ENCODE assay signal across 18 cellular contexts in genomic region chr1:15173863-15174614, GRCh38. TPM values are rescaled to one million over a fixed set of nuclear protein-coding genes. Genes with fewer than 3 reads are reported as not detected.
DNase-seq lines count a peak whose midpoint lies in the region; ATAC-seq, FAIRE-seq and TF ChIP-seq lines count a peak whose summit lies in the region.
"Had no signal": no experiment of that assay in that cellular context is flagged by ENCODE, and none has a peak within 500 bp of the region (broad histone marks: within the 10 kb centered on the region; RNA-seq: fewer than 3 reads in every experiment).

No MANE protein-coding gene starts in this region.

- TF ChIP-seq POLR2A in HepG2 (IDR thresholded peaks at IDR 0.05; ENCODE audit: insufficient read depth in 1 of 2, low read depth in 2 of 2, low read length in 2 of 2): no peak
- TF ChIP-seq POLR2A in right lobe of liver (IDR thresholded peaks at IDR 0.05): no peak

- POLR2A ChIA-PET in HepG2 (lab: Yijun Ruan, JAX): interaction anchor here (1.0 to 3.3 kb wide), 3 partner anchors 15 to 21 kb away, joined by 4 to 33 read pairs (median 9); partner anchors contain the start of gene TMEM51

- in situ Hi-C loops in HepG2 (cut with HindIII; ENCODE audit: extremely low pct_ligation_motif_present, low pct_unique_long_range_greater_than_20kb): no loop called here

- H3K4me1 ChIP-seq in HepG2 (ENCODE audit: insufficient read depth, low read length) (peaks cover 78% of the 10 kb centered on the region), right lobe of liver (no peaks in the 10 kb centered on the region), upper lobe of right lung (peaks cover 19% of the 10 kb centered on the region)

- WGBS in HepG2 (ENCODE audit: low lambda C conversion rate): 36% methylated on average over 11 of the region's 11 CpGs
- 46% methylated on average over 11 of the region's 11 CpGs for WGBS in right lobe of liver (ENCODE audit: insufficient coverage, low coverage, low lambda C conversion rate, missing lambda C conversion rate)

- no TSS peak for BruUV-seq in HepG2 (replicated peaks; lab: Mats Ljungman, UMichigan)

- H3K79me2 ChIP-seq in HepG2 (ENCODE audit: insufficient read depth, low read length): peaks cover 75% of the 10 kb centered on the region

- H3K4me1 Mint-ChIP-seq in activated T-helper 17 cell treated with anti-CD3 and anti-CD28 coated beads, Interleukin-2, amount 50 U/mL, for 72 hours: no peaks in the 10 kb centered on the region

- H3K9me3 ChIP-seq in HepG2 (ENCODE audit: low read length) (no peaks in the 10 kb centered on the region), right lobe of liver (no peaks in the 10 kb centered on the region), upper lobe of right lung (no peaks in the 10 kb centered on the region)
- H3K9me3 ChIP-seq: esophagus muscularis mucosa, heart left ventricle had no signal

- DNase-seq in HepG2 (ENCODE audit: low spot score): peak; percentile 78
- no peak for DNase-seq in right lobe of liver
- peak; percentile 59 to 69 for DNase-seq in left colon
- DNase-seq in upper lobe of right lung: peak; percentile 48
- DNase-seq in cerebellar nuclear complex (lab: John Stamatoyannopoulos, UW): no peak
- DNase-seq in superior temporal gyrus (ENCODE audit: extremely low spot score): no peak
- DNase-seq in NCI-H2029 treated with DMSO at 0.1 percent for 48 hours (lab: John Stamatoyannopoulos, UW): no peak
- DNase-seq: anterior cingulate cortex; GF-D8; heart left ventricle; KBM-7; NCI-H1417; NCI-H226; stimulated activated naive CD4-positive, alpha-beta T cell had no signal

- H3K9ac ChIP-seq in HepG2 (ENCODE audit: insufficient read depth, low read depth, low read length): no peak overlapping the region

- H2AFZ ChIP-seq in HepG2 (ENCODE audit: low read length): no peak overlapping the region

- H3K27ac ChIP-seq in HepG2 (ENCODE audit: extremely low read length, insufficient read depth, low read length) (peak overlapping the region; percentile 58), right lobe of liver (no peak overlapping the region), upper lobe of right lung (no peak overlapping the region)
- H3K27ac ChIP-seq: esophagus muscularis mucosa, heart left ventricle had no signal

- CTCF ChIA-PET in HepG2 (lab: Yijun Ruan, JAX; ENCODE audit: low intra/inter-chr PET ratio, low total read pairs): no interaction called here

- no peaks in the 10 kb centered on the region for H3K36me3 ChIP-seq in HepG2 (replicated peaks in 1 of 2; ENCODE audit: control insufficient read depth in 1 of 2, insufficient read depth in 2 of 2, low read length in 2 of 2)
- H3K36me3 ChIP-seq in right lobe of liver: no peaks in the 10 kb centered on the region
- H3K36me3 ChIP-seq in upper lobe of right lung: no peaks in the 10 kb centered on the region
- H3K36me3 ChIP-seq: esophagus muscularis mucosa, heart left ventricle had no signal

- peak overlapping the region; percentile 66 for H3K4me2 ChIP-seq in HepG2 (ENCODE audit: low read depth, low read length)

- H3K27me3 Mint-ChIP-seq in activated T-helper 17 cell treated with anti-CD3 and anti-CD28 coated beads, Interleukin-2, amount 50 U/mL, for 72 hours: peaks cover 44% of the 10 kb centered on the region

- H3K9me3 Mint-ChIP-seq in activated T-helper 17 cell treated with anti-CD3 and anti-CD28 coated beads, Interleukin-2, amount 50 U/mL, for 72 hours: no peaks in the 10 kb centered on the region
- H3K9me3 Mint-ChIP-seq: activated T-helper 2 cell treated with anti-CD3 and anti-CD28 coated beads, Interferon-gamma antibody, Interleukin-2, Interleukin-4, amounts not matched to agents 10 μg/mL and 5 μg/mL and 100 μg/mL, durations not matched to agents 14 hours and 24 hours and 36 hours had no signal

- intact Hi-C loops in HepG2 (cut with micrococcal nuclease; ENCODE audit: unreplicated experiment): loop anchor here (2.0 kb wide), 1 partner anchor 15 kb away; no protein-coding TSS in a partner anchor
- intact Hi-C loops in right lobe of liver (cut with DNase I): no loop called here
- intact Hi-C loops in left colon (cut with DNase I, micrococcal nuclease): no loop called here
- intact Hi-C loops in upper lobe of right lung (cut with DNase I): no loop called here

- H3K4me3 Mint-ChIP-seq in activated T-helper 17 cell treated with anti-CD3 and anti-CD28 coated beads, Interleukin-2, amount 50 U/mL, for 72 hours: no peak overlapping the region

- H3K36me3 Mint-ChIP-seq in activated T-helper 17 cell treated with anti-CD3 and anti-CD28 coated beads, Interleukin-2, amount 50 U/mL, for 72 hours (ENCODE audit: low read depth): no peaks in the 10 kb centered on the region

- TF ChIP-seq CTCF in HepG2 (CRISPR knock-in tag; IDR thresholded peaks at IDR 0.05) (no peak), right lobe of liver (IDR thresholded peaks at IDR 0.05) (no peak), upper lobe of right lung (IDR thresholded peaks at IDR 0.05) (no peak)

- peak; percentile 89 for FAIRE-seq in HepG2 (lab: Jason Lieb, UNC)

- H3K4me3 ChIP-seq in HepG2 (replicated peaks in 1 of 3; ENCODE audit: insufficient read depth in 1 of 3, low read depth in 2 of 3, low read length in 3 of 3) (peak overlapping the region in 1 of 3 experiments; percentile 9; a peak in 1 of 6 replicates), right lobe of liver (no peak overlapping the region), upper lobe of right lung (no peak overlapping the region)
- H3K4me3 ChIP-seq: esophagus muscularis mucosa, heart left ventricle, skin epidermis had no signal

- peaks cover 24% of the 10 kb centered on the region for H4K20me1 ChIP-seq in HepG2 (ENCODE audit: insufficient read depth, low read length)

- no peak for TF ChIP-seq RAD21 in HepG2 (CRISPR knock-in tag; IDR thresholded peaks at IDR 0.05)

- no peaks in the 10 kb centered on the region for H3K27me3 ChIP-seq in HepG2 (ENCODE audit: control insufficient read depth in 1 of 2, insufficient read depth in 2 of 2, low read length in 2 of 2)
- peaks cover 0 to 7% of the 10 kb centered on the region in 2 donors for H3K27me3 ChIP-seq in right lobe of liver
- H3K27me3 ChIP-seq in upper lobe of right lung: no peaks in the 10 kb centered on the region
- H3K27me3 ChIP-seq: esophagus muscularis mucosa, heart left ventricle had no signal

- TF ChIP-seq EP300 in HepG2 (IDR thresholded peaks at IDR 0.05; ENCODE audit: low read depth in 2 of 2, low read length in 2 of 2) (peak in 1 of 2 experiments; percentile 71; a peak in 1 of 4 replicates), HepG2 (CRISPR knock-in tag; IDR thresholded peaks at IDR 0.05; ENCODE audit: borderline replicate concordance) (no peak)

- ATAC-seq in HepG2 (peak; percentile 59), right lobe of liver (no peak), left colon (peak; percentile 88), upper lobe of right lung (no peak)
- peak; percentile 46 for ATAC-seq in activated T-helper 17 cell treated with anti-CD3 and anti-CD28 coated beads, Interleukin-2, amount 50 U/mL, for 72 hours (replicated peaks)
- ATAC-seq: heart left ventricle had no signal

- H3K27ac Mint-ChIP-seq in activated T-helper 17 cell treated with anti-CD3 and anti-CD28 coated beads, Interleukin-2, amount 50 U/mL, for 72 hours: no peak overlapping the region
- H3K27ac Mint-ChIP-seq: activated T-helper 2 cell treated with anti-CD3 and anti-CD28 coated beads, Interferon-gamma antibody, Interleukin-2, Interleukin-4, amounts not matched to agents 10 μg/mL and 5 μg/mL and 100 μg/mL, durations not matched to agents 14 hours and 24 hours and 36 hours had no signal

RNA-seq across cellular contexts. Expression of gene TMEM51, which starts 20.5 kb away (rescaled TPM):
- total RNA-seq in HepG2 (2016; rRNA removed; fragmentation: Illumina TruSeq; extraction: Trizol) (6.3 and 12.2 TPM in 2 replicates), right lobe of liver (1 to 10 TPM; 1.3 to 5.4 (median 1.9) TPM), left colon (10 to 100 TPM; 23.4 to 27.4 TPM), upper lobe of right lung (14.7 TPM)
- 2.6 and 2.8 TPM in 2 replicates for total RNA-seq in HepG2 (2016; cell fraction: cytosol; rRNA removed; fragmentation: Illumina TruSeq; extraction: Trizol; ENCODE audit: low read depth)
- 7.0 and 9.8 TPM in 2 replicates for total RNA-seq in HepG2 (2016; cell fraction: insoluble cytoplasmic fraction; rRNA removed; fragmentation: Illumina TruSeq; extraction: Trizol)
- 5.3 and 6.5 TPM in 2 replicates for total RNA-seq in HepG2 (2016; cell fraction: membrane; rRNA removed; fragmentation: Illumina TruSeq; extraction: Trizol)
- 9.7 and 11.5 TPM in 2 replicates for total RNA-seq in HepG2 (2016; cell fraction: nucleus; rRNA removed; fragmentation: Illumina TruSeq; extraction: Trizol)
- 18.5 and 22.3 TPM in 2 replicates for polyA plus RNA-seq in HepG2 (2011; rRNA removed)
- polyA plus RNA-seq in HepG2 (2011; cell fraction: cytosol; rRNA removed): 20.1 and 23.4 TPM in 2 replicates
- polyA plus RNA-seq in HepG2 (2011; cell fraction: nucleus; rRNA removed): 14.3 and 18.6 TPM in 2 replicates
- 8.0 and 11.2 TPM in 2 replicates for polyA plus RNA-seq in HepG2 (2012)
- 1.9 and 2.3 TPM in 2 replicates for polyA plus RNA-seq in HepG2 (2016; cell fraction: cytosol; fragmentation: Illumina TruSeq; extraction: Trizol; ENCODE audit: low read depth)
- 8.4 and 8.6 TPM in 2 replicates for polyA plus RNA-seq in HepG2 (2016; cell fraction: insoluble cytoplasmic fraction; fragmentation: Illumina TruSeq; extraction: Trizol; ENCODE audit: low read depth)
- 3.7 and 4.9 TPM in 2 replicates for polyA plus RNA-seq in HepG2 (2016; cell fraction: membrane; fragmentation: Illumina TruSeq; extraction: Trizol; ENCODE audit: low read depth)
- polyA plus RNA-seq in HepG2 (2016; cell fraction: nucleus; fragmentation: Illumina TruSeq; extraction: Trizol; ENCODE audit: insufficient read depth, low read depth): 23.6 and 23.8 TPM in 2 replicates
- polyA minus RNA-seq in HepG2 (2011; rRNA and poly(A)+ RNA removed; ENCODE audit: low replicate concordance): 3.2 and 18.3 TPM in 2 replicates
- 8.7 and 9.4 TPM in 2 replicates for polyA minus RNA-seq in HepG2 (2011; cell fraction: cytosol; rRNA and poly(A)+ RNA removed)
- polyA minus RNA-seq in HepG2 (2011; cell fraction: nucleus; rRNA and poly(A)+ RNA removed): 8.6 and 9.4 TPM in 2 replicates
- total RNA-seq in activated T-helper 17 cell treated with anti-CD3 and anti-CD28 coated beads, Interleukin-2, amount 50 U/mL, for 72 hours: not detected

Comparison
In these comparisons a context has a peak if more than half of its experiments do, and no peak if none do; other contexts are left out.
1. ATAC-seq: peak in HepG2 (single experiment), activated T-helper 17 cell treated with anti-CD3 and anti-CD28 coated beads, Interleukin-2, amount 50 U/mL, for 72 hours (single experiment) and left colon (single experiment); none in right lobe of liver (0 of 4) and upper lobe of right lung (single experiment).
2. DNase-seq: peak in HepG2 (single experiment), left colon (2 of 2) and upper lobe of right lung (single experiment); none in right lobe of liver (0 of 3), cerebellar nuclear complex (0 of 2), superior temporal gyrus (single experiment) and NCI-H2029 treated with DMSO at 0.1 percent for 48 hours (single experiment).